Comparison of ENCODE assay signal across 8 cellular contexts in genomic region chr3:51538459-51539290, GRCh38. TPM values are rescaled to one million over a fixed set of nuclear protein-coding genes. Genes with fewer than 3 reads are reported as not detected.
DNase-seq lines count a peak whose midpoint lies in the region; ATAC-seq lines count a peak whose summit lies in the region.

TSS of gene RAD54L2 (plus strand) at chr3:51538719. CDS start at chr3:51590421, 51,702 bp downstream.

- peak within 1 kb of the TSS; percentile 95 for H3K27ac Mint-ChIP-seq in activated T-cell treated with anti-CD3 and anti-CD28 coated beads, Interleukin-2, amount 50 U/mL, for 24 hours

- DNase-seq in COR-L47 (lab: John Stamatoyannopoulos, UW) (peak; percentile 55), HS-27A (ENCODE audit: low read depth) (peak; percentile 55), OCI-M1 (lab: John Stamatoyannopoulos, UW) (peak; percentile 72)
- DNase-seq in activated T-cell treated with anti-CD3 and anti-CD28 coated beads, Interleukin-2, amount 50 U/mL, for 24 hours, result peak; percentile 91
- DNase-seq in stimulated activated CD8-positive, alpha-beta memory T cell treated with anti-CD3 and anti-CD28 coated beads, Interleukin-7, amount 100 ng/mL, for 1 hour (ENCODE audit: low read depth in 2 of 2), result peak; percentile 60 to 65

- H3K27me3 ChIP-seq in esophagus (ENCODE audit: control insufficient read depth in 1 of 2, insufficient read depth in 2 of 2, low read length in 2 of 2) (no peaks in the 10 kb centered on the region), muscle layer of colon (ENCODE audit: control insufficient read depth in 1 of 2, insufficient read depth in 2 of 2, low read length in 2 of 2) (no peaks in the 10 kb centered on the region)

- no peaks in the 10 kb centered on the region for H3K27me3 Mint-ChIP-seq in activated T-cell treated with anti-CD3 and anti-CD28 coated beads, Interleukin-2, amount 50 U/mL, for 24 hours

- H3K4me1 Mint-ChIP-seq in activated T-cell treated with anti-CD3 and anti-CD28 coated beads, Interleukin-2, amount 50 U/mL, for 24 hours (ENCODE audit: low read depth), result peaks cover 48% of the 10 kb centered on the region

- H3K27ac ChIP-seq in esophagus (ENCODE audit: low read depth in 2 of 2, low read length in 1 of 2) (peak within 1 kb of the TSS; percentile 81 to 90), muscle layer of colon (ENCODE audit: low read depth, low read length) (peak within 1 kb of the TSS; percentile 86)

- H3K4me1 ChIP-seq in esophagus (ENCODE audit: control insufficient read depth in 2 of 2, insufficient read depth in 2 of 2, low read length in 1 of 2), result no peaks in the 10 kb centered on the region
- H3K4me1 ChIP-seq in muscle layer of colon (ENCODE audit: insufficient read depth, low read length), result peaks cover 27% of the 10 kb centered on the region

- H3K36me3 ChIP-seq in esophagus (ENCODE audit: control insufficient read depth in 2 of 2, insufficient read depth in 2 of 2, low read length in 1 of 2) (no peaks in the 10 kb centered on the region), muscle layer of colon (ENCODE audit: insufficient read depth, low read length) (peaks cover 5% of the 10 kb centered on the region)

- ATAC-seq in GM19452 (IDR thresholded peaks at IDR 0.05; ENCODE audit: unreplicated experiment), result peak; percentile 78

- peak within 1 kb of the TSS; percentile 94 for H3K4me3 Mint-ChIP-seq in activated T-cell treated with anti-CD3 and anti-CD28 coated beads, Interleukin-2, amount 50 U/mL, for 24 hours

- WGBS in esophagus, 2 donors, result 0% methylated on average over 81 to 91 of the region's 91 CpGs

- H3K9ac ChIP-seq in muscle layer of colon (ENCODE audit: low read length), result peak within 1 kb of the TSS; percentile 93

- no peaks in the 10 kb centered on the region for H3K9me3 ChIP-seq in esophagus (ENCODE audit: control insufficient read depth in 2 of 2, insufficient read depth in 1 of 2, low read depth in 1 of 2, low read length in 1 of 2)
- no peaks in the 10 kb centered on the region for H3K9me3 ChIP-seq in muscle layer of colon (ENCODE audit: low read length)

- no peaks in the 10 kb centered on the region for H3K9me3 Mint-ChIP-seq in activated T-cell treated with anti-CD3 and anti-CD28 coated beads, Interleukin-2, amount 50 U/mL, for 24 hours

- peaks cover 46% of the 10 kb centered on the region for H3K36me3 Mint-ChIP-seq in activated T-cell treated with anti-CD3 and anti-CD28 coated beads, Interleukin-2, amount 50 U/mL, for 24 hours (ENCODE audit: low read depth)

- H3K4me3 ChIP-seq in esophagus (ENCODE audit: low read depth in 1 of 2, low read length in 2 of 2) (peak within 1 kb of the TSS; percentile 67 to 96), muscle layer of colon (ENCODE audit: low read depth in 1 of 2, low read length in 2 of 2) (peak within 1 kb of the TSS; percentile 97 to 100)

RNA-seq across cellular contexts. Expression of gene RAD54L2, which starts in this region (rescaled TPM):
- 1 to 10 TPM; 1.9 to 3.3 TPM for polyA plus RNA-seq in esophagus

Comparison
In these comparisons a context has a peak if more than half of its experiments do, and no peak if none do; other contexts are left out.
1. Peak in every context shown above with its lines: DNase-seq, ATAC-seq, H3K4me3 ChIP-seq and H3K27ac ChIP-seq.